ENCODE assay signal across 16 cellular contexts in the genomic region with DNA sequence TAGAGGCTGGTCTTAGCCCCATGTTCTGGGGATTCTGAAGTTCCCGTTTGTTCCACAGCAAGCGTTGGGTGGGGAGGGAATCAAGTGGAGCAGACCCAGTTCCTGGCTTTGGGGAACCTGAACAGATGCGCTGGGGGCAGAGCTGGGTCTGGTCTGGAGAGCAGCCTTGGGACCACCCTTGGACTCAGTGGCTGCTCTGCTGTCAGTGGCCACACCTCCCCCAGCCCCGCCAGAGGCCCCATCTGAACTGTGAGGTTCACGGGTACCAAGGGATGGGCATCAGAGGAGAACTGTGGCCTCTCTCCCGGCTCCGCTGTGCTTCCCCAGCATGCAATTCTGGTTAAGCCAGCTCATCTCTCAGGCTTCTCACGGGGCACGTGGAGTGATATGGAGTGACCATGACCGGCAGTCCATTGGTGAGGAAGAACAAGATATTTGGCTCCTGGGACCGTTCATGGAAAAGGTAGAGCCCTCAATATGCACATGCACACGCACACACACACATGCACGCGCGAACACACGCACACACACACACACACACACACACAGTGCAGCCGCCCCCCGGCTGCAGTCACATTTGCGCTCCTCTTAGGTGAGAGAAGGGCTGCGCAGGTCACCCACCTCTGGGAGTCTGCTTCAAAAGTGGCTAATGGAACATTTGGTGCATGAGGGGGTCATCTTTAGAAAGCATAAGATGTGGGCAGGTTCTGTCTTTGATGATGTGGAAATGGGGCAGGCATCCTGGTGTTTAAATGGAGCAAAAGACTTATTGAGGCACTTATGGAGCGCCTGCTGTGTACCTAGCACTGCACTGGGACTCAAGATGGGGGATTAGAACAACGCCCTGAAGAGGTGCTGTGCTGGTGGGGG. TPM values are rescaled to one million over a fixed set of nuclear protein-coding genes. Genes with fewer than 3 reads are reported as not detected.
A peak's percentile ranks its signal among the peaks of the same experiment; 100 is the strongest.
DNase-seq lines count a peak whose midpoint lies in the region; ATAC-seq, FAIRE-seq and TF ChIP-seq lines count a peak whose summit lies in the region.
"Had no signal": no experiment of that assay in that cellular context is flagged by ENCODE, and none has a peak within 500 bp of the region (broad histone marks: within the 10 kb centered on the region; RNA-seq: fewer than 3 reads in every experiment).

No MANE protein-coding gene starts in this region.

- H3K4me2 ChIP-seq in HepG2 (ENCODE audit: low read depth, low read length) (no peak overlapping the region), osteoblast (ENCODE audit: insufficient read depth, low read length) (no peak overlapping the region)

- TF ChIP-seq POLR2A in HepG2 (IDR thresholded peaks at IDR 0.05; ENCODE audit: insufficient read depth in 1 of 2, low read depth in 2 of 2, low read length in 2 of 2) (no peak), right lobe of liver (IDR thresholded peaks at IDR 0.05) (no peak), vagina (IDR thresholded peaks at IDR 0.05) (no peak)

- intact Hi-C loops in HepG2 (cut with micrococcal nuclease; ENCODE audit: unreplicated experiment): no loop called here
- intact Hi-C loops in right lobe of liver (cut with DNase I): no loop called here
- intact Hi-C loops in vagina (cut with DNase I): no loop called here

- POLR2A ChIA-PET in HepG2 (lab: Yijun Ruan, JAX): no interaction called here

- H3K9me3 ChIP-seq in HepG2 (ENCODE audit: low read length): no peaks in the 10 kb centered on the region
- H3K9me3 ChIP-seq in right lobe of liver: no peaks in the 10 kb centered on the region
- H3K9me3 ChIP-seq in osteoblast (ENCODE audit: low read depth, low read length): no peaks in the 10 kb centered on the region
- no peaks in the 10 kb centered on the region for H3K9me3 ChIP-seq in vagina
- H3K9me3 ChIP-seq: Caco-2, MG63 had no signal

- no peak overlapping the region for H3K9ac ChIP-seq in HepG2 (ENCODE audit: insufficient read depth, low read depth, low read length)

- ATAC-seq in HepG2 (no peak), right lobe of liver (no peak), HG03135 (IDR thresholded peaks at IDR 0.05; ENCODE audit: unreplicated experiment) (no peak), GM18520 (IDR thresholded peaks at IDR 0.05; ENCODE audit: unreplicated experiment) (no peak)
- ATAC-seq: Right ventricle myocardium inferior had no signal

- H2AFZ ChIP-seq in HepG2 (ENCODE audit: low read length) (no peak overlapping the region), osteoblast (ENCODE audit: low read length) (no peak overlapping the region)

- H3K36me3 ChIP-seq in HepG2 (replicated peaks in 1 of 2; ENCODE audit: control insufficient read depth in 1 of 2, insufficient read depth in 2 of 2, low read length in 2 of 2): no peaks in the 10 kb centered on the region
- H3K36me3 ChIP-seq in right lobe of liver: no peaks in the 10 kb centered on the region
- H3K36me3 ChIP-seq in osteoblast (ENCODE audit: insufficient read depth, low read length): no peaks in the 10 kb centered on the region
- no peaks in the 10 kb centered on the region for H3K36me3 ChIP-seq in vagina
- H3K36me3 ChIP-seq: MG63 had no signal

- H3K27me3 ChIP-seq in HepG2 (ENCODE audit: control insufficient read depth in 1 of 2, insufficient read depth in 2 of 2, low read length in 2 of 2) (peaks cover 6 to 29% of the 10 kb centered on the region in 2 experiments), right lobe of liver (no peaks in the 10 kb centered on the region), osteoblast (ENCODE audit: insufficient read depth, low read length) (peaks cover 36% of the 10 kb centered on the region), vagina (peaks cover under 1% of the 10 kb centered on the region)

- TF ChIP-seq CTCF in HepG2 (CRISPR knock-in tag; IDR thresholded peaks at IDR 0.05) (no peak), right lobe of liver (IDR thresholded peaks at IDR 0.05) (no peak), osteoblast (IDR thresholded peaks at IDR 0.05; ENCODE audit: extremely low read depth, low read depth, low read length) (no peak), vagina (IDR thresholded peaks at IDR 0.05) (no peak)

- WGBS in HepG2 (ENCODE audit: low lambda C conversion rate): 61% methylated on average over 19 of the region's 22 CpGs
- WGBS in right lobe of liver (ENCODE audit: insufficient coverage, low coverage, low lambda C conversion rate, missing lambda C conversion rate): 48% methylated on average over 2 of the region's 22 CpGs

- TF ChIP-seq EP300 in HepG2 (IDR thresholded peaks at IDR 0.05; ENCODE audit: low read depth in 2 of 2, low read length in 2 of 2) (no peak), HepG2 (CRISPR knock-in tag; IDR thresholded peaks at IDR 0.05; ENCODE audit: borderline replicate concordance) (no peak)

- in situ Hi-C loops in HepG2 (cut with HindIII; ENCODE audit: extremely low pct_ligation_motif_present, low pct_unique_long_range_greater_than_20kb): no loop called here

- DNase-seq in HepG2 (ENCODE audit: low spot score): no peak
- no peak for DNase-seq in right lobe of liver
- peak; percentile 69 for DNase-seq in osteoblast (ENCODE audit: insufficient read length, low spot score, missing footprints)
- peak; percentile 61 to 75 for DNase-seq in vagina (ENCODE audit: extremely low spot score in 2 of 2)
- DNase-seq in RPMI8226: no peak
- DNase-seq: C1 segment of cervical spinal cord, MG63, NCI-H1105 treated with DMSO at 0.1 percent for 48 hours, NCI-H187 had no signal

- H3K4me3 ChIP-seq in HepG2 (replicated peaks in 1 of 3; ENCODE audit: insufficient read depth in 1 of 3, low read depth in 2 of 3, low read length in 3 of 3) (no peak overlapping the region), right lobe of liver (no peak overlapping the region), osteoblast (ENCODE audit: insufficient read depth, low read length) (no peak overlapping the region), vagina (no peak overlapping the region)
- H3K4me3 ChIP-seq: MG63 had no signal

- TF ChIP-seq RAD21 in HepG2 (CRISPR knock-in tag; IDR thresholded peaks at IDR 0.05): no peak

- H4K20me1 ChIP-seq in HepG2 (ENCODE audit: insufficient read depth, low read length) (no peaks in the 10 kb centered on the region; the same call in 1 of the 2 replicates), osteoblast (ENCODE audit: insufficient read depth, low read length) (no peaks in the 10 kb centered on the region)

- H3K27ac ChIP-seq in HepG2 (ENCODE audit: extremely low read length, insufficient read depth, low read length) (no peak overlapping the region), right lobe of liver (no peak overlapping the region), angular gyrus (ENCODE audit: low read depth, low read length) (peak overlapping the region; percentile 31), osteoblast (ENCODE audit: low read depth, low read length) (no peak overlapping the region), vagina (no peak overlapping the region)
- H3K27ac ChIP-seq: SK-N-MC had no signal

- H3K79me2 ChIP-seq in HepG2 (ENCODE audit: insufficient read depth, low read length) (no peaks in the 10 kb centered on the region), osteoblast (ENCODE audit: insufficient read depth, low read length) (no peaks in the 10 kb centered on the region)

- no TSS peak for BruUV-seq in HepG2 (replicated peaks; lab: Mats Ljungman, UMichigan)

- CTCF ChIA-PET in HepG2 (lab: Yijun Ruan, JAX; ENCODE audit: low intra/inter-chr PET ratio, low total read pairs): no interaction called here

- H3K4me1 ChIP-seq in HepG2 (ENCODE audit: insufficient read depth, low read length): no peaks in the 10 kb centered on the region
- H3K4me1 ChIP-seq in right lobe of liver: no peaks in the 10 kb centered on the region
- H3K4me1 ChIP-seq in osteoblast (ENCODE audit: insufficient read depth, low read length): no peaks in the 10 kb centered on the region
- H3K4me1 ChIP-seq in vagina: peaks cover under 1% of the 10 kb centered on the region
- H3K4me1 ChIP-seq: Caco-2 had no signal

- no peak for FAIRE-seq in HepG2 (lab: Jason Lieb, UNC)
- FAIRE-seq: GM12891 had no signal

TF ChIP-seq in HepG2, 621 proteins besides CTCF, POLR2A, EP300 and RAD21 (continues in another document):
- TF ChIP-seq GFI1 (CRISPR knock-in tag; IDR thresholded peaks at IDR 0.05; ENCODE audit: borderline replicate concordance) (no peak), ZNF761 (CRISPR knock-in tag; conservative IDR thresholded peaks at IDR 0.05) (no peak), KDM6A (CRISPR knock-in tag; IDR thresholded peaks at IDR 0.05; ENCODE audit: low read depth) (no peak)

RNA-seq across cellular contexts. Expression of gene DLGAP4, which starts 6.0 kb away (rescaled TPM):
- total RNA-seq in HepG2 (2016; rRNA removed; fragmentation: Illumina TruSeq; extraction: Trizol): 13.3 and 15.2 TPM in 2 replicates
- total RNA-seq in HepG2 (2016; cell fraction: cytosol; rRNA removed; fragmentation: Illumina TruSeq; extraction: Trizol; ENCODE audit: low read depth): 17.7 and 20.1 TPM in 2 replicates
- 10.7 and 12.5 TPM in 2 replicates for total RNA-seq in HepG2 (2016; cell fraction: insoluble cytoplasmic fraction; rRNA removed; fragmentation: Illumina TruSeq; extraction: Trizol)
- total RNA-seq in HepG2 (2016; cell fraction: membrane; rRNA removed; fragmentation: Illumina TruSeq; extraction: Trizol): 30.2 and 36.1 TPM in 2 replicates
- total RNA-seq in HepG2 (2016; cell fraction: nucleus; rRNA removed; fragmentation: Illumina TruSeq; extraction: Trizol): 14.3 and 17.6 TPM in 2 replicates
- 26.7 and 33.5 TPM in 2 replicates for polyA plus RNA-seq in HepG2 (2011; rRNA removed)
- polyA plus RNA-seq in HepG2 (2011; cell fraction: cytosol; rRNA removed): 18.9 and 28.9 TPM in 2 replicates
- polyA plus RNA-seq in HepG2 (2011; cell fraction: nucleus; rRNA removed): 81.3 and 93.4 TPM in 2 replicates
- polyA plus RNA-seq in HepG2 (2012): 33.2 and 39.1 TPM in 2 replicates
- polyA plus RNA-seq in HepG2 (2016; cell fraction: cytosol; fragmentation: Illumina TruSeq; extraction: Trizol; ENCODE audit: low read depth): 42.6 and 57.9 TPM in 2 replicates
- polyA plus RNA-seq in HepG2 (2016; cell fraction: insoluble cytoplasmic fraction; fragmentation: Illumina TruSeq; extraction: Trizol; ENCODE audit: low read depth): 32.0 and 44.7 TPM in 2 replicates
- 45.4 and 49.0 TPM in 2 replicates for polyA plus RNA-seq in HepG2 (2016; cell fraction: membrane; fragmentation: Illumina TruSeq; extraction: Trizol; ENCODE audit: low read depth)
- polyA plus RNA-seq in HepG2 (2016; cell fraction: nucleus; fragmentation: Illumina TruSeq; extraction: Trizol; ENCODE audit: insufficient read depth, low read depth): 63.9 and 68.5 TPM in 2 replicates
- polyA minus RNA-seq in HepG2 (2011; rRNA and poly(A)+ RNA removed; ENCODE audit: low replicate concordance): 15.9 and 38.7 TPM in 2 replicates
- 33.7 and 42.9 TPM in 2 replicates for polyA minus RNA-seq in HepG2 (2011; cell fraction: cytosol; rRNA and poly(A)+ RNA removed)
- polyA minus RNA-seq in HepG2 (2011; cell fraction: nucleus; rRNA and poly(A)+ RNA removed): 29.9 and 33.6 TPM in 2 replicates
- total RNA-seq in right lobe of liver: 10 to 100 TPM; 15.5 to 35.1 (median 23.2) TPM
- 17.4 and 18.1 TPM in 2 replicates for total RNA-seq in osteoblast
- 77.3 TPM for total RNA-seq in vagina

Comparison
In these comparisons a context has a peak if more than half of its experiments do, and no peak if none do; other contexts are left out.
1. DNase-seq: peak in osteoblast (single experiment) and vagina (2 of 2); none in HepG2 (single experiment), right lobe of liver (0 of 3) and RPMI8226 (single experiment).